In the genomic region with DNA sequence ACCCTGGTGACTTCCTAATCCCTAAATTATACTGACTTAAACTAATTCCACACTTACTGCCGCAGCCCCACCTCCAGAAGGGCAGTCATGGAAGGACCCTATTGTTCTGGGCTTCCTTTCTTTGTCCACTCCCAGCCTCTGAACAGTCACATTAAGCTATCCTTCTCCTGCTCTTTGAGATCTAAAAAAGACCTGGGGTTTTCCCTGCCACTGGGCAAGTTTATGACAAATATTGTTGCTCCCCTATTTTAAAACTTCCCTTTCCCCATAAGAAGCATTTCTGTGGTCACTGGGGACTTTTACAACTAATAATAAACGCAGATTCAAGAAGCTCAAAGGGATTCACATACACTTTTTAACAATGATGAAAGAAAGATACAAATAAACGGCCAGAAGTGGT, we compare ENCODE assay signal across 23 cellular contexts. TPM values are rescaled to one million over a fixed set of nuclear protein-coding genes. Genes with fewer than 3 reads are reported as not detected.
DNase-seq lines count a peak whose midpoint lies in the region; ATAC-seq and TF ChIP-seq lines count a peak whose summit lies in the region.
"Had no signal": no experiment of that assay in that cellular context is flagged by ENCODE, and none has a peak within 500 bp of the region (broad histone marks: within the 10 kb centered on the region; RNA-seq: fewer than 3 reads in every experiment).

No MANE protein-coding gene starts in this region.

- H3F3A ChIP-seq in MM.1S (ENCODE audit: insufficient read depth, low read length) = no peaks in the 10 kb centered on the region

- no peaks in the 10 kb centered on the region for H3K9me2 ChIP-seq in MM.1S (replicated peaks; ENCODE audit: insufficient read depth, low read length)

- H3K9me3 ChIP-seq in left ventricle myocardium inferior (replicated peaks) (no peaks in the 10 kb centered on the region), MM.1S (replicated peaks; ENCODE audit: insufficient read depth, low read length) (no peaks in the 10 kb centered on the region), iPS-20b (ENCODE audit: insufficient read depth, low read depth, low read length) (no peaks in the 10 kb centered on the region)
- H3K9me3 ChIP-seq: breast epithelium, psoas muscle, spleen had no signal

- in situ Hi-C loops in brain microvascular endothelial cell (cut with HindIII; ENCODE audit: low pct_ligation_motif_present, low sequenced_read_pairs) = no loop called here

- H3K9ac ChIP-seq in MM.1S (ENCODE audit: low read length) (no peak overlapping the region), iPS-20b (ENCODE audit: low read depth, low read length) (no peak overlapping the region)

- no peaks in the 10 kb centered on the region for H3K4me1 ChIP-seq in left ventricle myocardium inferior
- peaks cover 6% of the 10 kb centered on the region; the same call in 1 of the 2 replicates for H3K4me1 ChIP-seq in MM.1S (ENCODE audit: low read length)
- H3K4me1 ChIP-seq in iPS-20b (ENCODE audit: insufficient read depth, low read length) = peaks cover 17% of the 10 kb centered on the region
- H3K4me1 ChIP-seq: breast epithelium, psoas muscle, spleen had no signal

- H2AFZ ChIP-seq in MM.1S (ENCODE audit: low read length) = peak overlapping the region; percentile 33; the same call in 1 of the 2 replicates

- no peak for ATAC-seq in GM18870 (IDR thresholded peaks at IDR 0.05; ENCODE audit: unreplicated experiment)
- ATAC-seq: activated naive CD4-positive, alpha-beta T cell treated with anti-CD3 and anti-CD28 coated beads, Interleukin-2, amount 50 U/mL, for 72 hours; activated T-cell treated with anti-CD3 and anti-CD28 coated beads, Interleukin-2, amount 50 U/mL, for 72 hours; psoas muscle had no signal

- H4K20me1 ChIP-seq in MM.1S (ENCODE audit: insufficient read depth, low read length) = no peaks in the 10 kb centered on the region

- no peak for TF ChIP-seq CTCF in left ventricle myocardium inferior (IDR thresholded peaks at IDR 0.05; ENCODE audit: borderline replicate concordance)
- no peak for TF ChIP-seq CTCF in MM.1S (IDR thresholded peaks at IDR 0.05; ENCODE audit: low read length)
- no peak for TF ChIP-seq CTCF in brain microvascular endothelial cell (IDR thresholded peaks at IDR 0.05; ENCODE audit: low read depth, low read length, missing control alignments)

- H3K27ac ChIP-seq in left ventricle myocardium inferior (replicated peaks) (peak overlapping the region; percentile 70), MM.1S (ENCODE audit: low read length) (no peak overlapping the region), iPS-20b (ENCODE audit: low read length) (peak overlapping the region; percentile 54), brain microvascular endothelial cell (no peak overlapping the region)
- H3K27ac ChIP-seq: breast epithelium, psoas muscle, RWPE1 had no signal

- H3K4me2 ChIP-seq in MM.1S (ENCODE audit: low read depth, low read length) = peak overlapping the region; percentile 39; the same call in 1 of the 2 replicates

- H3K4me3 ChIP-seq in left ventricle myocardium inferior (no peak overlapping the region), MM.1S (ENCODE audit: low read length) (no peak overlapping the region), iPS-20b (ENCODE audit: low read length) (no peak overlapping the region), brain microvascular endothelial cell (ENCODE audit: low read depth, low read length) (no peak overlapping the region)
- H3K4me3 ChIP-seq: breast epithelium, psoas muscle, spleen had no signal

- H3K36me3 ChIP-seq in left ventricle myocardium inferior = no peaks in the 10 kb centered on the region
- no peaks in the 10 kb centered on the region for H3K36me3 ChIP-seq in MM.1S (replicated peaks; ENCODE audit: insufficient read depth, low read length)
- H3K36me3 ChIP-seq in iPS-20b (ENCODE audit: insufficient read depth, low read depth, low read length) = no peaks in the 10 kb centered on the region
- H3K36me3 ChIP-seq in brain microvascular endothelial cell (replicated peaks) = no peaks in the 10 kb centered on the region
- H3K36me3 ChIP-seq: breast epithelium, spleen had no signal

- H3K27me3 ChIP-seq in left ventricle myocardium inferior (ENCODE audit: low read depth) = no peaks in the 10 kb centered on the region
- no peaks in the 10 kb centered on the region for H3K27me3 ChIP-seq in MM.1S (replicated peaks; ENCODE audit: insufficient read depth, low read length)
- no peaks in the 10 kb centered on the region for H3K27me3 ChIP-seq in iPS-20b (ENCODE audit: insufficient read depth, low read length)
- no peaks in the 10 kb centered on the region for H3K27me3 ChIP-seq in brain microvascular endothelial cell (replicated peaks)
- H3K27me3 ChIP-seq: breast epithelium, spleen had no signal

- H3K79me2 ChIP-seq in MM.1S (ENCODE audit: low read length) = no peaks in the 10 kb centered on the region

- DNase-seq in left ventricle myocardium inferior (no peak), cardiac septum (ENCODE audit: low spot score) (no peak), MM.1S (peak; percentile 22), brain microvascular endothelial cell (no peak), DMS 273 treated with DMSO at 0.1 percent for 48 hours (lab: John Stamatoyannopoulos, UW) (no peak), head of caudate nucleus (no peak)
- DNase-seq: ACHN; activated CD4-positive, alpha-beta T cell treated with anti-CD3 and anti-CD28 coated beads for 1 hour; activated T-cell treated with anti-CD3 and anti-CD28 coated beads, Interleukin-2, amount 50 U/mL, for 72 hours; CD4-positive, CD25-positive, alpha-beta regulatory T cell; foreskin melanocyte; GOT3; MV-4-11; NCI-H2029; NCI-H446 treated with DMSO at 0.1 percent for 48 hours; psoas muscle; spleen; substantia nigra had no signal

- intact Hi-C loops in left ventricle myocardium inferior (cut with micrococcal nuclease) (no loop called here), cardiac septum (cut with DNase I) (no loop called here), head of caudate nucleus (cut with DNase I) (no loop called here)

RNA-seq across cellular contexts. Expression of a gene that starts 47.2 kb away (rescaled TPM):
- total RNA-seq in left ventricle myocardium inferior = 68.5 TPM
- 71.8 TPM for total RNA-seq in cardiac septum

Comparison
In these comparisons a context has a peak if more than half of its experiments do, and no peak if none do; other contexts are left out.
1. H3K27ac ChIP-seq: peak in left ventricle myocardium inferior (single experiment) and iPS-20b (single experiment); none in MM.1S (single experiment) and brain microvascular endothelial cell (single experiment).